Comparison of ENCODE assay signal across 1 cellular context in the genomic region with DNA sequence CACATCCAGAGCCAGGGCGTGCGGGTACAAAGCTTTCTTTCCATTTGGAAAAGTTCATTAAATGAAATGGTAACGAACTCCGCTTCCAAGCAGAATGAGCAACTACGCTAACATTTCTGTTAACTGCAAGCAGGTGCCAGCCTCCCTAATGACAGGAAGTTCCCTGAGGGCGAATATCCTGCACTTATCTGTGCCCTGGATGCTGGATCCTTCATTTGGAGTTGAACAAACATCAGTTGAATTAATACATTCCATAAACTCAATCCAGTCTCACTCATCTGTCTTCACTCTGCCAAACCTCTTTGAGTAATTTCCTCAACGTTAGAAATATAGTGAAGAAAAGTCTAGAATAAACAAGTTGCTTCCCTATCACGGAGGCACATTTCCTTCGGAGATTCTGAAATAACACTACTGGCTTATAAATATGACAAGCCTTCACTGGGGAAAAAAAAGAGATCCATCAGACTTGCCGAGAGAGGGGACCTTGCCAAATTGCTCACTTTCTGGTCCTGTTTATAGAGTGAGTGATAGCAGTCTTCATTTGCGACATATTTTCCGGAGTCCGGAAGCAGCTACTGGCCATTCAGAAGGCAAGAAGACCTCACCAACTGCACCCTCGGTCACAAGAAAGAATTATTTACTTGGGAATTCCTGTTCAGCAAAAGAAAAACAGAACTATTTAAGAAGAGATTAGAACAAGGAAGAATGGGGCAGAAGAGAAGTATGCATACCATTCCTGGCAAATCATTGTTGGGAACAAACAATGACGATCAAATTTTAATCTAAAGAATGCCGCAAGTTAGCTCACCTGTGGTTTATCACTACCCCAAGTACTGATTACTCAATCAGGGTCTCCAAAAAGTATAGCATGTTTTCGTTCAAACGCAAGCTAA.
TF ChIP-seq lines count a peak whose summit lies in the region.

No MANE protein-coding gene starts in this region.

TF ChIP-seq in liver, 16 proteins besides CTCF, POLR2A, EP300 and RAD21 (continued from another document):
- TF ChIP-seq TAF1 (conservative IDR thresholded peaks at IDR 0.05) (no peak), FOXA2 (IDR thresholded peaks at IDR 0.05) (no peak), YY1 (IDR thresholded peaks at IDR 0.05) (peak; percentile 67), GABPA (IDR thresholded peaks at IDR 0.05 in 1 of 2, conservative IDR thresholded peaks at IDR 0.05 in 1 of 2) (no peak), EGR1 (IDR thresholded peaks at IDR 0.05; ENCODE audit: low read depth in 2 of 2) (peak in 1 of 2 donors; percentile 52), JUND (IDR thresholded peaks at IDR 0.05) (peak in 1 of 2 donors; percentile 43), SP1 (IDR thresholded peaks at IDR 0.05) (peak; percentile 41)
